ENCODE assay signal across 28 cellular contexts in the genomic region with DNA sequence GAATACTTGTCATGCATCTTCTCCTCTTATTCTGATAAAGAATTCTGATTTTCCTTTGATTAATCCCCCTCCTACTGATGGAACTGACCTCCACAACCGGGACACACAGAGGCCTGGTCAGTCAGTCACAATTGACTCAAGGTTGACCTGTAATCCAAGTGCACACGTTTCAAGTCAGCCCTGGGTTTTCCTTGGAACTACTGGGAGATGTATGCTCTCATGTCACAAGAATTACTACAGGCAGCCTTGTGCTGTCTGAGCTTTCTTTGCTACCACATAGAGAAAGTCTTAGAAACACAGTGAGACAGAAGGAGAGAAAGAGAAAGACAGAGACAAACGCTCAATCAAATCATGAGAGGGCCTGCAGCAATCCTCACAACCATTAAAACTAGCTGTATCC.
A peak's percentile ranks its signal among the peaks of the same experiment; 100 is the strongest.
DNase-seq lines count a peak whose midpoint lies in the region; ATAC-seq, FAIRE-seq and TF ChIP-seq lines count a peak whose summit lies in the region.
"Had no signal": no experiment of that assay in that cellular context is flagged by ENCODE, and none has a peak within 500 bp of the region (broad histone marks: within the 10 kb centered on the region; RNA-seq: fewer than 3 reads in every experiment).

No MANE protein-coding gene starts in this region.

- no peak overlapping the region for H3K4me2 ChIP-seq in H1 (ENCODE audit: insufficient read depth in 1 of 2, low read depth in 2 of 2, low read length in 2 of 2)

- H3K23ac ChIP-seq in H1 (ENCODE audit: insufficient read length): no peak overlapping the region

- no peak overlapping the region for H3K14ac ChIP-seq in H1 (ENCODE audit: insufficient read length)

- H3K27ac ChIP-seq in H1 (ENCODE audit: low read depth, low read length) (no peak overlapping the region), upper lobe of left lung (peak overlapping the region in 3 of 4 donors; percentile 9 to 62 (median 24))
- H3K27ac ChIP-seq: left ventricle myocardium inferior, sigmoid colon, suprapubic skin had no signal

- H3K36me3 ChIP-seq in H1 (ENCODE audit: control insufficient read depth in 2 of 4, insufficient read depth in 4 of 4, low read length in 3 of 4) (no peaks in the 10 kb centered on the region), upper lobe of left lung (no peaks in the 10 kb centered on the region)
- H3K36me3 ChIP-seq: left ventricle myocardium inferior, MG63, sigmoid colon, suprapubic skin had no signal

- H3K4me1 Mint-ChIP-seq in nephron: peaks cover 47% of the 10 kb centered on the region

- H3K27me3 Mint-ChIP-seq in nephron (ENCODE audit: low read depth): no peaks in the 10 kb centered on the region
- H3K27me3 Mint-ChIP-seq: activated T-cell treated with anti-CD3 and anti-CD28 coated beads, Interleukin-2, amount 50 U/mL, for 24 hours; CD4-positive, alpha-beta T cell; stimulated activated memory B cell treated with anti-CD40 and anti-IgM and Interleukin-4, amounts not matched to agents 10 μg/mL and 1 μg/mL and 100 μg/mL, for 72 hours had no signal

- no peak overlapping the region for H3K4me3 ChIP-seq in H1 (ENCODE audit: extremely low read depth in 1 of 4, insufficient read depth in 2 of 4, low read depth in 3 of 4, low read length in 4 of 4)
- H3K4me3 ChIP-seq in upper lobe of left lung: no peak overlapping the region
- H3K4me3 ChIP-seq: K562, left ventricle myocardium inferior, MG63, mucosa of descending colon, sigmoid colon, suprapubic skin had no signal

- H3K18ac ChIP-seq in H1 (ENCODE audit: extremely low read depth, low read length): no peak overlapping the region

- H3K27me3 ChIP-seq in H1 (replicated peaks in 1 of 4; ENCODE audit: control insufficient read depth in 3 of 4, extremely low read depth in 1 of 4, insufficient read depth in 3 of 4, low read length in 3 of 4) (no peaks in the 10 kb centered on the region), upper lobe of left lung (no peaks in the 10 kb centered on the region)
- H3K27me3 ChIP-seq: MG63, sigmoid colon, suprapubic skin had no signal

- H4K8ac ChIP-seq in H1 (ENCODE audit: extremely low read depth, insufficient read depth, low read length): no peak overlapping the region

- H4K91ac ChIP-seq in H1 (replicated peaks; ENCODE audit: insufficient read length, low read length): no peak overlapping the region

- H3K23me2 ChIP-seq in H1 (ENCODE audit: low read depth, low read length): no peaks in the 10 kb centered on the region

- FAIRE-seq in H1 (lab: Jason Lieb, UNC): no peak
- FAIRE-seq: endothelial cell of umbilical vein, K562, urothelium cell line had no signal

- no peaks in the 10 kb centered on the region for H3K79me1 ChIP-seq in H1 (ENCODE audit: low read depth, low read length)

- H2AK5ac ChIP-seq in H1 (ENCODE audit: low read depth, low read length): no peak overlapping the region

- no peak for TF ChIP-seq POLR2A in H1 (IDR thresholded peaks at IDR 0.05; ENCODE audit: control extremely low read depth in 1 of 2, low read depth in 2 of 2, low read length in 2 of 2)
- TF ChIP-seq POLR2A in upper lobe of left lung (IDR thresholded peaks at IDR 0.05): no peak

- no peak overlapping the region for H3K4ac ChIP-seq in H1 (replicated peaks; ENCODE audit: insufficient read length, low read depth, low read length)

- TF ChIP-seq CTCF in H1 (IDR thresholded peaks at IDR 0.05; ENCODE audit: control extremely low read depth in 1 of 3, insufficient read depth in 1 of 3, low read depth in 1 of 3, low read length in 3 of 3): no peak
- TF ChIP-seq CTCF in nephron (IDR thresholded peaks at IDR 0.05; ENCODE audit: unreplicated experiment in 3 of 3): no peak
- TF ChIP-seq CTCF in upper lobe of left lung (IDR thresholded peaks at IDR 0.05): no peak

- H2BK5ac ChIP-seq in H1 (ENCODE audit: low read depth, low read length): no peak overlapping the region

- ATAC-seq in upper lobe of left lung (ENCODE audit: low FRiP score in 2 of 2) (no peak), GM19467 (IDR thresholded peaks at IDR 0.05; ENCODE audit: unreplicated experiment) (no peak)
- ATAC-seq: K562; mucosa of descending colon; Right ventricle myocardium inferior; stimulated activated memory B cell treated with anti-CD40 and anti-IgM and Interleukin-4, amounts not matched to agents 10 μg/mL and 1 μg/mL and 100 μg/mL, for 72 hours had no signal

- H2BK120ac ChIP-seq in H1 (replicated peaks; ENCODE audit: low read depth, low read length): no peak overlapping the region

- 85% methylated on average over 3 of the region's 3 CpGs; no CpG with 5 or more reads in 1 of the 2 experiments for WGBS in H1 (ENCODE audit: extremely low coverage in 1 of 2, insufficient coverage in 1 of 2, insufficient read length in 1 of 2, insufficient replicate concordance in 2 of 2, low coverage in 1 of 2, low lambda C conversion rate in 2 of 2, missing lambda C conversion rate in 1 of 2), 2 experiments
- WGBS in upper lobe of left lung, 2 donors: 64 to 69% methylated on average over 3 of the region's 3 CpGs

- H2BK15ac ChIP-seq in H1 (ENCODE audit: low read length): no peak overlapping the region

- no peak overlapping the region for H4K5ac ChIP-seq in H1 (ENCODE audit: insufficient read length, low read depth, low read length)

- H3K36me3 Mint-ChIP-seq in nephron (ENCODE audit: low read depth): no peaks in the 10 kb centered on the region
- H3K36me3 Mint-ChIP-seq: stimulated activated memory B cell treated with anti-CD40 and anti-IgM and Interleukin-4, amounts not matched to agents 10 μg/mL and 1 μg/mL and 100 μg/mL, for 72 hours had no signal

- H3K79me2 ChIP-seq in H1 (ENCODE audit: control insufficient read depth in 1 of 2, insufficient read depth in 2 of 2, low read length in 2 of 2): no peaks in the 10 kb centered on the region

- no peak for TF ChIP-seq RAD21 in H1 (IDR thresholded peaks at IDR 0.05 in 1 of 2, conservative IDR thresholded peaks at IDR 0.05 in 1 of 2; ENCODE audit: low read depth in 2 of 2, low read length in 2 of 2)

- H2AFZ ChIP-seq in H1 (ENCODE audit: low read length): peak overlapping the region; percentile 18; the same call in 1 of the 2 replicates

- POLR2A ChIA-PET in H1 (lab: Charles Lee; ENCODE audit: partially characterized antibody): no interaction called here

- no peak overlapping the region for H2BK20ac ChIP-seq in H1 (ENCODE audit: low read length)

- H3K27ac Mint-ChIP-seq in nephron: peak overlapping the region; percentile 63 to 71 (median 70)
- H3K27ac Mint-ChIP-seq: activated T-cell treated with anti-CD3 and anti-CD28 coated beads, Interleukin-2, amount 50 U/mL, for 24 hours; CD4-positive, alpha-beta T cell; H9; stimulated activated memory B cell treated with anti-CD40 and anti-IgM and Interleukin-4, amounts not matched to agents 10 μg/mL and 1 μg/mL and 100 μg/mL, for 72 hours; T-helper 2 cell treated with Interferon-gamma antibody and Interleukin-4, amounts not matched to agents 5 μg/mL and 100 μg/mL, for 36 hours had no signal

- H3K56ac ChIP-seq in H1 (replicated peaks; ENCODE audit: insufficient read length, low read depth, low read length): no peak overlapping the region

- no peak overlapping the region for H3K4me3 Mint-ChIP-seq in nephron
- H3K4me3 Mint-ChIP-seq: activated T-cell treated with anti-CD3 and anti-CD28 coated beads, Interleukin-2, amount 50 U/mL, for 24 hours; CD4-positive, alpha-beta T cell; H9; stimulated activated memory B cell treated with anti-CD40 and anti-IgM and Interleukin-4, amounts not matched to agents 10 μg/mL and 1 μg/mL and 100 μg/mL, for 72 hours; T-helper 2 cell treated with Interferon-gamma antibody and Interleukin-4, amounts not matched to agents 5 μg/mL and 100 μg/mL, for 36 hours had no signal

- no peaks in the 10 kb centered on the region for H4K20me1 ChIP-seq in H1 (replicated peaks in 1 of 2; ENCODE audit: control insufficient read depth in 1 of 2, insufficient read depth in 2 of 2, low read length in 2 of 2)

- CTCF ChIA-PET in H1 (lab: Charles Lee; ENCODE audit: partially characterized antibody): interaction anchor here (0.5 kb wide), 1 partner anchor 187 kb away, joined by 3 read pairs; no protein-coding TSS in a partner anchor

- no peaks in the 10 kb centered on the region for H3K9me3 ChIP-seq in H1 (ENCODE audit: insufficient read depth in 2 of 2, low read depth in 1 of 2, low read length in 1 of 2)
- H3K9me3 ChIP-seq in upper lobe of left lung: no peaks in the 10 kb centered on the region
- H3K9me3 ChIP-seq: left ventricle myocardium inferior, MG63, mucosa of descending colon, sigmoid colon, suprapubic skin had no signal

- no peak overlapping the region for H2BK12ac ChIP-seq in H1 (ENCODE audit: low read depth, low read length)

- peaks cover 0 to 5% (median 0%) of the 10 kb centered on the region in 4 experiments; a peak in 2 of 7 replicates for H3K4me1 ChIP-seq in H1 (replicated peaks in 1 of 4; ENCODE audit: control insufficient read depth in 3 of 4, insufficient read depth in 4 of 4, low read length in 3 of 4)
- peaks cover 0 to 21% (median 4%) of the 10 kb centered on the region in 4 donors for H3K4me1 ChIP-seq in upper lobe of left lung

- no peak overlapping the region for H3K9ac ChIP-seq in H1 (replicated peaks in 1 of 4; ENCODE audit: extremely low read depth in 1 of 4, low read depth in 3 of 4, low read length in 3 of 4)

- H3K9me3 Mint-ChIP-seq in nephron: no peaks in the 10 kb centered on the region
- H3K9me3 Mint-ChIP-seq: activated T-cell treated with anti-CD3 and anti-CD28 coated beads, Interleukin-2, amount 50 U/mL, for 24 hours; CD4-positive, alpha-beta T cell; H9; stimulated activated memory B cell treated with anti-CD40 and anti-IgM and Interleukin-4, amounts not matched to agents 10 μg/mL and 1 μg/mL and 100 μg/mL, for 72 hours; T-helper 2 cell treated with Interferon-gamma antibody and Interleukin-4, amounts not matched to agents 5 μg/mL and 100 μg/mL, for 36 hours had no signal

- peak; percentile 43 for DNase-seq in DMS53 (lab: John Stamatoyannopoulos, UW)
- DNase-seq in DMS53 treated with DMSO at 0.1 percent for 48 hours (lab: John Stamatoyannopoulos, UW; ENCODE audit: unreplicated experiment): no peak
- no peak for DNase-seq in H1 (ENCODE audit: low read depth in 1 of 2, low spot score in 2 of 2)
- DNase-seq in upper lobe of left lung: no peak
- no peak for DNase-seq in NCI-H524 treated with DMSO at 0.1 percent for 48 hours (lab: John Stamatoyannopoulos, UW)
- no peak for DNase-seq in NCI-H128 (lab: John Stamatoyannopoulos, UW; ENCODE audit: unreplicated experiment)
- DNase-seq: activated CD4-positive, alpha-beta T cell treated with anti-CD3 and anti-CD28 coated beads for 48 hours; activated gamma-delta T cell; activated T-cell treated with anti-CD3 and anti-CD28 coated beads, Interleukin-2, amount 50 U/mL, for 24 hours; CD4-positive, alpha-beta T cell; DMS 273 treated with DMSO at 0.1 percent for 48 hours; H9; hippocampal formation; left ventricle myocardium inferior; MG63; mucosa of descending colon; NCI-H1417 treated with DMSO at 0.1 percent for 48 hours; sigmoid colon; stimulated activated CD4-positive, alpha-beta T cell treated with anti-CD3 and anti-CD28 coated beads, Interleukin-4, amount 100 ng/mL, for 24 hours had no signal

- TF ChIP-seq EP300 in H1 (IDR thresholded peaks at IDR 0.05; ENCODE audit: borderline replicate concordance in 1 of 2, low read depth in 2 of 2, low read length in 2 of 2): no peak
- TF ChIP-seq EP300 in upper lobe of left lung (IDR thresholded peaks at IDR 0.05): no peak

TF ChIP-seq in H1, 55 proteins besides CTCF, POLR2A, EP300 and RAD21 (continues in another document):
- no peak for TF ChIP-seq EGR1 (IDR thresholded peaks at IDR 0.05; ENCODE audit: borderline replicate concordance, low read depth, low read length)
- TF ChIP-seq KDM4A (IDR thresholded peaks at IDR 0.05; ENCODE audit: low read depth, low read length, severe bottlenecking): no peak
